In genomic region chr6:162336359-162336758, GRCh38 we compare ENCODE assay signal across 7 cellular contexts.
"Had no signal": no experiment of that assay in that cellular context is flagged by ENCODE, and none has a peak within 500 bp of the region (broad histone marks: within the 10 kb centered on the region; RNA-seq: fewer than 3 reads in every experiment).

No MANE protein-coding gene starts in this region.

- H3K27ac Mint-ChIP-seq: IgD-negative memory B cell had no signal

- H3K4me1 Mint-ChIP-seq: IgD-negative memory B cell had no signal

- DNase-seq: IMR-90, KBM-7, KG1 had no signal

- H3K36me3 Mint-ChIP-seq: IgD-negative memory B cell had no signal

- H3K27me3 Mint-ChIP-seq: IgD-negative memory B cell had no signal

- H3K4me3 ChIP-seq: K562 had no signal

- H3K4me3 Mint-ChIP-seq: IgD-negative memory B cell had no signal

- ATAC-seq: HepG2, K562 had no signal

- H3K27ac ChIP-seq: HL-60 had no signal
